19 cellular contexts compared by ENCODE assay signal in the genomic region with DNA sequence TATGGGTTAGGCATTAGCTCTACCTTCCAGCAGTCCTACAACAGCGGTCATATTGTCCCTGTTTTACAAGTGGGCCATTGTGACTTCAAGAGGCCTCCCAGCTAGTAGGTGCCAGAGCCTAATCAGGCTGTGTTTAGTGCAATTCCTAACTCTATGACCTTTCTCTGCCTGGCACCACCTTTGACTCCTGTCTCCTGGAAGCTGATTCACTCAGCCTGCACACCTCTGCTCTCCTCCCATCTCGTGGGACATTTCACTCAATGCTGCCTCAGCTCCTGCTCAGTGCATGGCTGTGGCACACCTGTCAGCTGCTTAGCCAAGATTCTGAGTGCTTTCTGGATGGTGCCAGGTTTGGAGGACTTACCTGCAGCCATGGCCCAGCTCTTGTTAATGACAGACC. TPM values are rescaled to one million over a fixed set of nuclear protein-coding genes. Genes with fewer than 3 reads are reported as not detected.
"Had no signal": no experiment of that assay in that cellular context is flagged by ENCODE, and none has a peak within 500 bp of the region (broad histone marks: within the 10 kb centered on the region; RNA-seq: fewer than 3 reads in every experiment).

No MANE protein-coding gene starts in this region.

- H3K27ac ChIP-seq: colonic mucosa, neutrophil, sigmoid colon, vagina had no signal

- H3K36me3 ChIP-seq: colonic mucosa, neutrophil, sigmoid colon, vagina had no signal

- H3K27me3 ChIP-seq: colonic mucosa, vagina had no signal

- H3K4me3 ChIP-seq: colonic mucosa, lung, sigmoid colon, skin epidermis, vagina had no signal

- H3K4me1 ChIP-seq: colonic mucosa, sigmoid colon, vagina had no signal

- ATAC-seq: naive thymus-derived CD4-positive, alpha-beta T cell had no signal

- DNase-seq: colonic mucosa; dermis blood vessel endothelial cell; erythroblast; foreskin melanocyte; head of caudate nucleus; hippocampal formation; mesenchymal stem cell; midbrain; naive thymus-derived CD4-positive, alpha-beta T cell; posterior cingulate gyrus; sigmoid colon; stimulated activated CD4-positive, alpha-beta T cell treated with anti-CD3 and anti-CD28 coated beads, Interleukin-2, amount 100 ng/mL, for 48 hours; stimulated activated naive CD4-positive, alpha-beta T cell treated with Interleukin-2 at 50 U/mL for 16 hours had no signal

- H3K9me3 ChIP-seq: colonic mucosa, neutrophil, sigmoid colon, vagina had no signal

RNA-seq across cellular contexts. Expression of gene GJB6, which starts 9.5 kb away (rescaled TPM):
- total RNA-seq: colonic mucosa, dermis blood vessel endothelial cell, lung, osteoblast, pulmonary artery endothelial cell, sigmoid colon had no signal

RNA-seq across cellular contexts. Expression of gene GJB2, which starts 48.9 kb away (rescaled TPM):
- total RNA-seq: pulmonary artery endothelial cell had no signal
